16 cellular contexts compared by ENCODE assay signal in the genomic region with DNA sequence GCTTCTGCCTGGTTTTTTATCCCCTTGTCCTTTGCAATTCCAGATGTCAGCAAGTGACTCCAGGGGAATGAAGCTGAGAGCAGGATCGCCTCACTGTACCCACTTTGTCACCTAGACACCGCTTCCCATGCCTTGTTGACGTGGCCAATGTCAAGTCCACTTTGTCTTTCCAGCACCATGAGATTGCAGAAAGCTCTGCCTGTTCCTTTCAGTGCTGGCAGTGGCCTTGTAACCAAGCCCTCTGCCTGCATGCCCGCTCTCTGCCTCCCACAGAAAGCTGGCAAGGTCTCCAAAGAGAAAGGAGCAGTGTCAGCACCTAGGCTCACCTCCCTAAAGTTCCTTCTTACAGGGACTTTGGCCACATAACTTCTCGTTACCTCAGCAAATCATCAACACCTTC.
"Had no signal": no experiment of that assay in that cellular context is flagged by ENCODE, and none has a peak within 500 bp of the region (broad histone marks: within the 10 kb centered on the region; RNA-seq: fewer than 3 reads in every experiment).

No MANE protein-coding gene starts in this region.

- H3K9me3 Mint-ChIP-seq: nephron progenitor cell; stimulated activated naive CD8-positive, alpha-beta T cell treated with anti-CD3 and anti-CD28 coated beads, Interleukin-15, Interleukin-2, amounts not matched to agents 100 ng/mL and 50 ng/mL, for 24 hours had no signal

- H3K27ac ChIP-seq: epithelial cell of prostate, esophagus muscularis mucosa, gastrocnemius medialis, thoracic aorta, transverse colon had no signal

- DNase-seq: cerebellar nuclear complex; effector memory CD8-positive, alpha-beta T cell; gastrocnemius medialis; immature natural killer cell; naive thymus-derived CD4-positive, alpha-beta T cell; nephron progenitor cell; small intestine; stimulated activated CD4-positive, alpha-beta T cell treated with anti-CD3 and anti-CD28 coated beads, Interleukin-2, amount 100 ng/mL, for 48 hours; stimulated activated CD8-positive, alpha-beta memory T cell treated with anti-CD3 and anti-CD28 coated beads, Interleukin-4, amount 100 ng/mL, for 48 hours; transverse colon had no signal

- H3K36me3 ChIP-seq: esophagus muscularis mucosa, gastrocnemius medialis, thoracic aorta, transverse colon had no signal

- H3K4me3 Mint-ChIP-seq: dendritic cell treated with granulocyte-macrophage colony-stimulating factor and Interleukin-4, amounts not matched to agents 40 ng/mL and 50 ng/mL, for 4 days; effector memory CD8-positive, alpha-beta T cell; immature natural killer cell; naive thymus-derived CD4-positive, alpha-beta T cell; nephron progenitor cell; stimulated activated effector memory CD8-positive, alpha-beta T cell treated with anti-CD3 and anti-CD28 coated beads, Interleukin-12 subunit alpha, Interleukin-12 subunit beta, amount 100 ng/mL, for 72 hours; stimulated activated naive CD8-positive, alpha-beta T cell treated with anti-CD3 and anti-CD28 coated beads, Interleukin-15, Interleukin-2, amounts not matched to agents 100 ng/mL and 50 ng/mL, for 24 hours had no signal

- H3K27me3 ChIP-seq: esophagus muscularis mucosa, gastrocnemius medialis, transverse colon had no signal

- H3K9me3 ChIP-seq: esophagus muscularis mucosa, gastrocnemius medialis, thoracic aorta, transverse colon had no signal

- H3K27me3 Mint-ChIP-seq: dendritic cell treated with granulocyte-macrophage colony-stimulating factor and Interleukin-4, amounts not matched to agents 40 ng/mL and 50 ng/mL, for 4 days; effector memory CD8-positive, alpha-beta T cell; stimulated activated naive CD8-positive, alpha-beta T cell treated with anti-CD3 and anti-CD28 coated beads, Interleukin-15, Interleukin-2, amounts not matched to agents 100 ng/mL and 50 ng/mL, for 24 hours had no signal

- ATAC-seq: effector memory CD8-positive, alpha-beta T cell; gastrocnemius medialis; naive thymus-derived CD4-positive, alpha-beta T cell; stimulated activated effector memory CD8-positive, alpha-beta T cell treated with anti-CD3 and anti-CD28 coated beads, Interleukin-12 subunit alpha, Interleukin-12 subunit beta, amount 100 ng/mL, for 72 hours had no signal

- H3K4me3 ChIP-seq: esophagus muscularis mucosa, gastrocnemius medialis, thoracic aorta, transverse colon had no signal

- H3K4me1 ChIP-seq: esophagus muscularis mucosa, gastrocnemius medialis, transverse colon had no signal

- H3K4me1 Mint-ChIP-seq: immature natural killer cell; naive thymus-derived CD4-positive, alpha-beta T cell; nephron progenitor cell; stimulated activated effector memory CD8-positive, alpha-beta T cell treated with anti-CD3 and anti-CD28 coated beads, Interleukin-12 subunit alpha, Interleukin-12 subunit beta, amount 100 ng/mL, for 72 hours had no signal

- H3K36me3 Mint-ChIP-seq: immature natural killer cell; naive thymus-derived CD4-positive, alpha-beta T cell; stimulated activated effector memory CD8-positive, alpha-beta T cell treated with anti-CD3 and anti-CD28 coated beads, Interleukin-12 subunit alpha, Interleukin-12 subunit beta, amount 100 ng/mL, for 72 hours had no signal

- H3K27ac Mint-ChIP-seq: dendritic cell treated with granulocyte-macrophage colony-stimulating factor and Interleukin-4, amounts not matched to agents 40 ng/mL and 50 ng/mL, for 4 days; effector memory CD8-positive, alpha-beta T cell; immature natural killer cell; naive thymus-derived CD4-positive, alpha-beta T cell; nephron progenitor cell; stimulated activated effector memory CD8-positive, alpha-beta T cell treated with anti-CD3 and anti-CD28 coated beads, Interleukin-12 subunit alpha, Interleukin-12 subunit beta, amount 100 ng/mL, for 72 hours; stimulated activated naive CD8-positive, alpha-beta T cell treated with anti-CD3 and anti-CD28 coated beads, Interleukin-15, Interleukin-2, amounts not matched to agents 100 ng/mL and 50 ng/mL, for 24 hours had no signal
